18 cellular contexts compared by ENCODE assay signal in genomic region chr1:46187106-46187869, GRCh38. TPM values are rescaled to one million over a fixed set of nuclear protein-coding genes. Genes with fewer than 3 reads are reported as not detected.
DNase-seq lines count a peak whose midpoint lies in the region; ATAC-seq and TF ChIP-seq lines count a peak whose summit lies in the region.
"Had no signal": no experiment of that assay in that cellular context is flagged by ENCODE, and none has a peak within 500 bp of the region (broad histone marks: within the 10 kb centered on the region; RNA-seq: fewer than 3 reads in every experiment).

No MANE protein-coding gene starts in this region.

- H3K27me3 Mint-ChIP-seq in CD4-positive, alpha-beta T cell = no peaks in the 10 kb centered on the region
- H3K27me3 Mint-ChIP-seq in nephron (ENCODE audit: low read depth) = peaks cover 3% of the 10 kb centered on the region
- H3K27me3 Mint-ChIP-seq: naive B cell had no signal

- intact Hi-C loops in CD4-positive, alpha-beta T cell (cut with DNase I, micrococcal nuclease) = no loop called here

- peak overlapping the region; percentile 37 for H3K27ac Mint-ChIP-seq in CD4-positive, alpha-beta T cell
- peak overlapping the region in 2 of 3 experiments; percentile 51 to 60 for H3K27ac Mint-ChIP-seq in nephron

- peaks cover 72% of the 10 kb centered on the region for H3K36me3 ChIP-seq in RWPE2 (ENCODE audit: low read depth)

- H3K4me3 Mint-ChIP-seq in CD4-positive, alpha-beta T cell = no peak overlapping the region
- H3K4me3 Mint-ChIP-seq in nephron = no peak overlapping the region

- H3K4me1 ChIP-seq in RWPE2 (ENCODE audit: insufficient read depth, poor library complexity, severe bottlenecking) = peaks cover 53% of the 10 kb centered on the region

- H3K4me1 Mint-ChIP-seq in CD4-positive, alpha-beta T cell (ENCODE audit: low read depth) = peaks cover 11% of the 10 kb centered on the region
- peaks cover 14% of the 10 kb centered on the region for H3K4me1 Mint-ChIP-seq in nephron

- peaks cover 38% of the 10 kb centered on the region for H3K36me3 Mint-ChIP-seq in CD4-positive, alpha-beta T cell (ENCODE audit: low read depth)
- H3K36me3 Mint-ChIP-seq in nephron (ENCODE audit: low read depth) = peaks cover 28% of the 10 kb centered on the region

- no peaks in the 10 kb centered on the region for H3K9me3 ChIP-seq in CD4-positive, alpha-beta T cell (ENCODE audit: control insufficient read depth, low read length)
- H3K9me3 ChIP-seq in RWPE2 (ENCODE audit: severe bottlenecking) = no peaks in the 10 kb centered on the region
- H3K9me3 ChIP-seq: body of pancreas had no signal

- POLR2A ChIA-PET in CD4-positive, alpha-beta T cell (lab: Charles Lee) = no interaction called here

- no peak overlapping the region for H3K4me3 ChIP-seq in RWPE2 (ENCODE audit: severe bottlenecking)
- H3K4me3 ChIP-seq: body of pancreas had no signal

- no peak for TF ChIP-seq CTCF in CD4-positive, alpha-beta T cell (IDR thresholded peaks at IDR 0.05)
- TF ChIP-seq CTCF in RWPE2 (IDR thresholded peaks at IDR 0.05; ENCODE audit: poor library complexity, severe bottlenecking) (no peak), nephron (IDR thresholded peaks at IDR 0.05; ENCODE audit: unreplicated experiment in 3 of 3) (no peak)

- CTCF ChIA-PET in CD4-positive, alpha-beta T cell (lab: Charles Lee) = no interaction called here

- H3K27ac ChIP-seq in CD4-positive, alpha-beta T cell (ENCODE audit: low read depth, low read length) = no peak overlapping the region
- H3K27ac ChIP-seq in RWPE2 (ENCODE audit: poor library complexity, severe bottlenecking) = peak overlapping the region; percentile 98
- H3K27ac ChIP-seq: body of pancreas had no signal

- H3K27me3 ChIP-seq in CD4-positive, alpha-beta T cell (ENCODE audit: control insufficient read depth, insufficient read depth, low read length) = no peaks in the 10 kb centered on the region
- no peaks in the 10 kb centered on the region for H3K27me3 ChIP-seq in RWPE2 (ENCODE audit: insufficient read depth, poor library complexity, severe bottlenecking)
- H3K27me3 ChIP-seq: body of pancreas had no signal

- no peak for ATAC-seq in CD4-positive, alpha-beta T cell (ENCODE audit: poor library complexity)
- ATAC-seq in RWPE2 (ENCODE audit: low read depth) (no peak), GM19463 (IDR thresholded peaks at IDR 0.05; ENCODE audit: unreplicated experiment) (no peak)
- ATAC-seq: body of pancreas had no signal

- no peak for DNase-seq in CD4-positive, alpha-beta T cell
- peak; percentile 22 to 91 (median 80) for DNase-seq in NCI-H1417 (lab: John Stamatoyannopoulos, UW)
- no peak for DNase-seq in RWPE2 (ENCODE audit: low spot score)
- DNase-seq in DMS79 (lab: John Stamatoyannopoulos, UW) = no peak
- DNase-seq in stimulated activated CD4-positive, alpha-beta T cell treated with anti-CD3 and anti-CD28 coated beads, Interleukin-4, amount 100 ng/mL, for 1 hour = no peak
- DNase-seq in retina = no peak
- DNase-seq: activated naive CD4-positive, alpha-beta T cell; AML-193; body of pancreas; DND-41; hypothalamus; naive B cell; NCI-H446; OCI-M1 had no signal

- H3K9me3 Mint-ChIP-seq in CD4-positive, alpha-beta T cell = no peaks in the 10 kb centered on the region
- H3K9me3 Mint-ChIP-seq in nephron = no peaks in the 10 kb centered on the region
- H3K9me3 Mint-ChIP-seq: naive B cell had no signal

RNA-seq across cellular contexts. Expression of gene POMGNT1, which starts 10.9 kb away (rescaled TPM):
- total RNA-seq in CD4-positive, alpha-beta T cell = 10 to 100 TPM; 21.1 to 29.0 TPM

RNA-seq across cellular contexts. Expression of gene P3R3URF, which starts 11.0 kb away (rescaled TPM):
- total RNA-seq in CD4-positive, alpha-beta T cell = not detected
- total RNA-seq: body of pancreas, fibroblast of lung, pulmonary artery endothelial cell had no signal

RNA-seq across cellular contexts. Expression of gene TSPAN1, which starts 12.4 kb away (rescaled TPM):
- total RNA-seq in CD4-positive, alpha-beta T cell = not detected

RNA-seq across cellular contexts. Expression of gene LURAP1, which starts 15.8 kb away (rescaled TPM):
- total RNA-seq in CD4-positive, alpha-beta T cell = under 1 TPM in 1 of 2 experiments, not detected in 1; 0.14 TPM

RNA-seq across cellular contexts. Expression of gene PIK3R3, which starts 54.9 kb away (rescaled TPM):
- total RNA-seq in CD4-positive, alpha-beta T cell = under 1 TPM; 0.20 to 0.38 TPM

Comparison
In these comparisons a context has a peak if more than half of its experiments do, and no peak if none do; other contexts are left out.
1. DNase-seq: peak in NCI-H1417 (3 of 3); none in CD4-positive, alpha-beta T cell (0 of 10), RWPE2 (single experiment), DMS79 (single experiment), stimulated activated CD4-positive, alpha-beta T cell treated with anti-CD3 and anti-CD28 coated beads, Interleukin-4, amount 100 ng/mL, for 1 hour (single experiment) and retina (single experiment).